26 cellular contexts compared by ENCODE assay signal in the genomic region with DNA sequence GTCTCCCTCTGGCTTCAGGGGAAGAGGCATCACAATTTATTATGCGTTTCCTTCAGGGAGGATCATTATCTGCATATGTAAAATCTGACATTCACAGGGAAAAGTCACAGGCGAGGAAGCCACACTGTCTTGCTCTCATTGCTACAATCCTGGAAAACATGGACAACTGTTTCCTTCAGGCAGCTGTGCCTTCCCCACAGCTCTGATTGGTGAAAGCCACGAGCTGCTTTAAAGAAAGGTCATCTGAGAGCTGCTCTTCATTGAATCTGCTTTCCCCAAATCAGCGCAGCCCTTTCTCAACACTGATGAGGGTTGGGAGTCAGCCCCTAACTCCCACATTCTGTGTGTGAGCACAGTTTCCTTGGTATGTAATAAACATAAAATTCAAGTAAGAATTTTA.
"Had no signal": no experiment of that assay in that cellular context is flagged by ENCODE, and none has a peak within 500 bp of the region (broad histone marks: within the 10 kb centered on the region; RNA-seq: fewer than 3 reads in every experiment).

No MANE protein-coding gene starts in this region.

- H3K27me3 ChIP-seq: foreskin keratinocyte, right atrium auricular region, suprapubic skin, transverse colon, upper lobe of right lung had no signal

- H3K9me3 ChIP-seq: heart right ventricle, lower lobe of right lung, prostate gland, right atrium auricular region, suprapubic skin, transverse colon, upper lobe of right lung had no signal

- H3K27me3 Mint-ChIP-seq: stimulated activated naive CD8-positive, alpha-beta T cell treated with anti-CD3 and anti-CD28 coated beads, Interleukin-15, amount 100 ng/mL, for 72 hours had no signal

- FAIRE-seq: colon, small intestine had no signal

- H3K27ac Mint-ChIP-seq: endodermal cell; natural killer cell; stimulated activated naive CD8-positive, alpha-beta T cell treated with anti-CD3 and anti-CD28 coated beads, Interleukin-15, amount 100 ng/mL, for 72 hours had no signal

- H3K36me3 Mint-ChIP-seq: natural killer cell had no signal

- H3K36me3 ChIP-seq: heart right ventricle, lower lobe of right lung, prostate gland, right atrium auricular region, suprapubic skin, transverse colon, upper lobe of right lung had no signal

- H3K9me3 Mint-ChIP-seq: endodermal cell had no signal

- H3K27ac ChIP-seq: epithelial cell of prostate, foreskin keratinocyte, heart right ventricle, lower lobe of right lung, prostate gland, right atrium auricular region, suprapubic skin, transverse colon, upper lobe of right lung had no signal

- H3K4me1 ChIP-seq: foreskin keratinocyte, heart right ventricle, prostate gland, suprapubic skin, transverse colon, upper lobe of right lung had no signal

- ATAC-seq: esophagus mucosa; foreskin keratinocyte; heart right ventricle; left colon; left ventricle myocardium superior; natural killer cell; stimulated activated naive CD8-positive, alpha-beta T cell treated with anti-CD3 and anti-CD28 coated beads, Interleukin-15, amount 100 ng/mL, for 72 hours; upper lobe of right lung had no signal

- DNase-seq: dorsolateral prefrontal cortex; effector CD8-positive, alpha-beta T cell; endodermal cell; foreskin keratinocyte; glutamatergic neuron; heart right ventricle; hippocampal formation; left colon; left ventricle myocardium superior; lower lobe of right lung; natural killer cell; nucleus accumbens; small intestine; stimulated activated CD4-positive, alpha-beta T cell treated with anti-CD3 and anti-CD28 coated beads, Interleukin-15, amount 100 ng/mL, for 24 hours; stimulated activated CD4-positive, alpha-beta T cell treated with anti-CD3 and anti-CD28 coated beads, Interleukin-2, amount 100 ng/mL, for 48 hours; stimulated activated CD8-positive, alpha-beta memory T cell treated with anti-CD3 and anti-CD28 coated beads, Interleukin-4, amount 100 ng/mL, for 48 hours; stimulated activated naive CD4-positive, alpha-beta T cell; stimulated activated naive CD8-positive, alpha-beta T cell treated with anti-CD3 and anti-CD28 coated beads, Interleukin-15, amount 100 ng/mL, for 72 hours; transverse colon; upper lobe of right lung had no signal

- H3K4me3 Mint-ChIP-seq: endodermal cell; natural killer cell; stimulated activated naive CD8-positive, alpha-beta T cell treated with anti-CD3 and anti-CD28 coated beads, Interleukin-15, amount 100 ng/mL, for 72 hours had no signal

- H3K4me1 Mint-ChIP-seq: natural killer cell; stimulated activated naive CD8-positive, alpha-beta T cell treated with anti-CD3 and anti-CD28 coated beads, Interleukin-15, amount 100 ng/mL, for 72 hours had no signal

- H3K4me3 ChIP-seq: dorsolateral prefrontal cortex, heart right ventricle, lower lobe of right lung, prostate gland, right atrium auricular region, suprapubic skin, transverse colon, upper lobe of right lung had no signal
